In the genomic region with DNA sequence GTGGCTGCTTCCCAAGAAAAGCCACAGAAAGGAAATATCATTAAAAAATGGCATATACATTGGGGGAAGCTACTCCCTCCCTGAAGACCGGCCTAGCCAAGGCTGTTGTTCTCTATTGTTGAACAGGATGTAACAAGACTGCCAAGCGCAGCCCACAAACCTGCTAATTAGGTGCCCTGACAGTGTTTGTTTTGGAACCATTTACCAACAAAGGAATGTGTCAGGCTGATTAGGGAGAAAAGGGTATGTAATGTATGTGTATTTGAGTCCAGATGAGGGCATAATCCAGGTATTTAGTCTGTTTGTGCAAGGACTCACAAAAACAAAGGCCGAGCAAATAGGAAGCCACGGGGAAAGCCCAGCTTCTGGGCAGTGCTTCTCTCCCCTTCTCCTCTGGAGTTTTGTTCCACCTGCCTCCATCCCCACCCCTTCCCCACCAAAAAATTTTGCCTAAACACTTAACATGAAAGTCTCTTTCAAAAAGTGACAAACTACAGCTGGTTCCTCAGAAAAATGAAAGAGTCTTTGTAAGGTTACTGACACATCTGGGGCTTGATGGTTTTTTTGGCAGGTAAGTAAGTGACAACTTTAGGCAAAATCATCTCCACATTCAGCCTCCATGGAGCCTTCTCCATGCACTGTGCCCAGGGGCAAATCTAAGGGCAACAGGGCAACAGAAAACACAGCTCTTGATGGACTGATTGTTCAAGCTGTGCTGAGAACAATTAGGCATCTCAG, we compare ENCODE assay signal across 1 cellular context.
TF ChIP-seq lines count a peak whose summit lies in the region.

No MANE protein-coding gene starts in this region.

TF ChIP-seq in HepG2, 621 proteins besides CTCF, POLR2A, EP300 and RAD21 (continued from another document and continues in another):
- TF ChIP-seq ZNF513 (CRISPR knock-in tag; conservative IDR thresholded peaks at IDR 0.05) (no peak), ZNF703 (CRISPR knock-in tag; IDR thresholded peaks at IDR 0.05; ENCODE audit: borderline replicate concordance) (no peak), MYNN (CRISPR knock-in tag; IDR thresholded peaks at IDR 0.05; ENCODE audit: low read depth) (no peak), ONECUT2 (CRISPR knock-in tag; IDR thresholded peaks at IDR 0.05) (no peak; the same call in 1 of the 2 replicates), DMAP1 (CRISPR knock-in tag; IDR thresholded peaks at IDR 0.05) (no peak), STAT5B (CRISPR knock-in tag; IDR thresholded peaks at IDR 0.05) (peak; percentile 74; the same call in 1 of the 2 replicates), ZNF17 (CRISPR knock-in tag; IDR thresholded peaks at IDR 0.05) (no peak), DZIP1 (CRISPR knock-in tag; IDR thresholded peaks at IDR 0.05) (no peak), ZNF784 (CRISPR knock-in tag; IDR thresholded peaks at IDR 0.05; ENCODE audit: borderline replicate concordance) (0 out of 2 replicates have a peak, but pooled peaks have one; percentile 5), ZNF567 (CRISPR knock-in tag; IDR thresholded peaks at IDR 0.05; ENCODE audit: borderline replicate concordance) (0 out of 2 replicates have a peak, but pooled peaks have one; percentile 83), ZNF563 (CRISPR knock-in tag; IDR thresholded peaks at IDR 0.05) (no peak), ZNF7 (CRISPR knock-in tag; IDR thresholded peaks at IDR 0.05) (no peak), TEAD2 (CRISPR knock-in tag; IDR thresholded peaks at IDR 0.05) (no peak), ZNF263 (CRISPR knock-in tag; IDR thresholded peaks at IDR 0.05) (peak; percentile 58; the same call in 1 of the 2 replicates), HOMEZ (CRISPR knock-in tag; IDR thresholded peaks at IDR 0.05; ENCODE audit: low read depth) (peak; percentile 93), NKX3-1 (CRISPR knock-in tag; IDR thresholded peaks at IDR 0.05) (no peak), TOE1 (CRISPR knock-in tag; IDR thresholded peaks at IDR 0.05) (no peak), MXD4 (CRISPR knock-in tag; IDR thresholded peaks at IDR 0.05) (peak; percentile 25; the same call in 1 of the 2 replicates), HES4 (CRISPR knock-in tag; IDR thresholded peaks at IDR 0.05; ENCODE audit: borderline replicate concordance) (no peak), ZSCAN25 (CRISPR knock-in tag; IDR thresholded peaks at IDR 0.05) (peak; percentile 34; the same call in 1 of the 2 replicates), ZNF768 (CRISPR knock-in tag; IDR thresholded peaks at IDR 0.05) (no peak), MAFF (IDR thresholded peaks at IDR 0.05; ENCODE audit: low read depth, low read length) (peak; percentile 34; the same call in 1 of the 2 replicates), RNF219 (CRISPR knock-in tag; IDR thresholded peaks at IDR 0.05) (0 out of 2 replicates have a peak, but pooled peaks have one; percentile 23), CAMTA2 (CRISPR knock-in tag; IDR thresholded peaks at IDR 0.05; ENCODE audit: borderline replicate concordance) (no peak), SCMH1 (CRISPR knock-in tag; IDR thresholded peaks at IDR 0.05; ENCODE audit: borderline replicate concordance) (no peak), ZNF777 (CRISPR knock-in tag; IDR thresholded peaks at IDR 0.05) (peak; percentile 30; the same call in 1 of the 2 replicates), TBP (CRISPR knock-in tag; IDR thresholded peaks at IDR 0.05) (no peak), ZSCAN21 (CRISPR knock-in tag; IDR thresholded peaks at IDR 0.05; ENCODE audit: borderline replicate concordance) (0 out of 2 replicates have a peak, but pooled peaks have one; percentile 40), ZNF224 (CRISPR knock-in tag; IDR thresholded peaks at IDR 0.05) (no peak), IRX3 (CRISPR knock-in tag; IDR thresholded peaks at IDR 0.05; ENCODE audit: borderline replicate concordance, low read depth) (no peak), LCORL (IDR thresholded peaks at IDR 0.05) (peak; percentile 97), LCORL (CRISPR knock-in tag; IDR thresholded peaks at IDR 0.05) (peak; percentile 96), E2F5 (CRISPR knock-in tag; conservative IDR thresholded peaks at IDR 0.05) (no peak), KAT8 (CRISPR knock-in tag; IDR thresholded peaks at IDR 0.05) (peak; percentile 70), ZNF430 (CRISPR knock-in tag; IDR thresholded peaks at IDR 0.05) (no peak), KLF15 (CRISPR knock-in tag; IDR thresholded peaks at IDR 0.05; ENCODE audit: borderline replicate concordance) (no peak), SAFB2 (CRISPR knock-in tag; IDR thresholded peaks at IDR 0.05; ENCODE audit: borderline replicate concordance, low read depth) (0 out of 2 replicates have a peak, but pooled peaks have one; percentile 29), PPARG (CRISPR knock-in tag; conservative IDR thresholded peaks at IDR 0.05) (peak; percentile 89), ZNF616 (CRISPR knock-in tag; IDR thresholded peaks at IDR 0.05; ENCODE audit: low read depth) (no peak), ZBTB1 (CRISPR knock-in tag; IDR thresholded peaks at IDR 0.05; ENCODE audit: borderline replicate concordance) (no peak), ZMAT3 (CRISPR knock-in tag; conservative IDR thresholded peaks at IDR 0.05) (no peak), BHLHE40 (IDR thresholded peaks at IDR 0.05; ENCODE audit: low read length) (peak; percentile 73)
- TF ChIP-seq, protein P1, sequence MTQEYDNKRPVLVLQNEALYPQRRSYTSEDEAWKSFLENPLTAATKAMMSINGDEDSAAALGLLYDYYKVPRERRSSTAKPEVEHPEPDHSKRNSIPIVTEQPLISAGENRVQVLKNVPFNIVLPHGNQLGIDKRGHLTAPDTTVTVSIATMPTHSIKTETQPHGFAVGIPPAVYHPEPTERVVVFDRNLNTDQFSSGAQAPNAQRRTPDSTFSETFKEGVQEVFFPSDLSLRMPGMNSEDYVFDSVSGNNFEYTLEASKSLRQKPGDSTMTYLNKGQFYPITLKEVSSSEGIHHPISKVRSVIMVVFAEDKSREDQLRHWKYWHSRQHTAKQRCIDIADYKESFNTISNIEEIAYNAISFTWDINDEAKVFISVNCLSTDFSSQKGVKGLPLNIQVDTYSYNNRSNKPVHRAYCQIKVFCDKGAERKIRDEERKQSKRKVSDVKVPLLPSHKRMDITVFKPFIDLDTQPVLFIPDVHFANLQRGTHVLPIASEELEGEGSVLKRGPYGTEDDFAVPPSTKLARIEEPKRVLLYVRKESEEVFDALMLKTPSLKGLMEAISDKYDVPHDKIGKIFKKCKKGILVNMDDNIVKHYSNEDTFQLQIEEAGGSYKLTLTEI (CRISPR knock-in tag; conservative IDR thresholded peaks at IDR 0.05), result no peak
- TF ChIP-seq, protein P2, sequence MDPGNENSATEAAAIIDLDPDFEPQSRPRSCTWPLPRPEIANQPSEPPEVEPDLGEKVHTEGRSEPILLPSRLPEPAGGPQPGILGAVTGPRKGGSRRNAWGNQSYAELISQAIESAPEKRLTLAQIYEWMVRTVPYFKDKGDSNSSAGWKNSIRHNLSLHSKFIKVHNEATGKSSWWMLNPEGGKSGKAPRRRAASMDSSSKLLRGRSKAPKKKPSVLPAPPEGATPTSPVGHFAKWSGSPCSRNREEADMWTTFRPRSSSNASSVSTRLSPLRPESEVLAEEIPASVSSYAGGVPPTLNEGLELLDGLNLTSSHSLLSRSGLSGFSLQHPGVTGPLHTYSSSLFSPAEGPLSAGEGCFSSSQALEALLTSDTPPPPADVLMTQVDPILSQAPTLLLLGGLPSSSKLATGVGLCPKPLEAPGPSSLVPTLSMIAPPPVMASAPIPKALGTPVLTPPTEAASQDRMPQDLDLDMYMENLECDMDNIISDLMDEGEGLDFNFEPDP (CRISPR knock-in tag; conservative IDR thresholded peaks at IDR 0.05), result no peak
- TF ChIP-seq, protein P3, sequence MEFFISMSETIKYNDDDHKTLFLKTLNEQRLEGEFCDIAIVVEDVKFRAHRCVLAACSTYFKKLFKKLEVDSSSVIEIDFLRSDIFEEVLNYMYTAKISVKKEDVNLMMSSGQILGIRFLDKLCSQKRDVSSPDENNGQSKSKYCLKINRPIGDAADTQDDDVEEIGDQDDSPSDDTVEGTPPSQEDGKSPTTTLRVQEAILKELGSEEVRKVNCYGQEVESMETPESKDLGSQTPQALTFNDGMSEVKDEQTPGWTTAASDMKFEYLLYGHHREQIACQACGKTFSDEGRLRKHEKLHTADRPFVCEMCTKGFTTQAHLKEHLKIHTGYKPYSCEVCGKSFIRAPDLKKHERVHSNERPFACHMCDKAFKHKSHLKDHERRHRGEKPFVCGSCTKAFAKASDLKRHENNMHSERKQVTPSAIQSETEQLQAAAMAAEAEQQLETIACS (CRISPR knock-in tag; IDR thresholded peaks at IDR 0.05), result no peak
- TF ChIP-seq, protein P4, sequence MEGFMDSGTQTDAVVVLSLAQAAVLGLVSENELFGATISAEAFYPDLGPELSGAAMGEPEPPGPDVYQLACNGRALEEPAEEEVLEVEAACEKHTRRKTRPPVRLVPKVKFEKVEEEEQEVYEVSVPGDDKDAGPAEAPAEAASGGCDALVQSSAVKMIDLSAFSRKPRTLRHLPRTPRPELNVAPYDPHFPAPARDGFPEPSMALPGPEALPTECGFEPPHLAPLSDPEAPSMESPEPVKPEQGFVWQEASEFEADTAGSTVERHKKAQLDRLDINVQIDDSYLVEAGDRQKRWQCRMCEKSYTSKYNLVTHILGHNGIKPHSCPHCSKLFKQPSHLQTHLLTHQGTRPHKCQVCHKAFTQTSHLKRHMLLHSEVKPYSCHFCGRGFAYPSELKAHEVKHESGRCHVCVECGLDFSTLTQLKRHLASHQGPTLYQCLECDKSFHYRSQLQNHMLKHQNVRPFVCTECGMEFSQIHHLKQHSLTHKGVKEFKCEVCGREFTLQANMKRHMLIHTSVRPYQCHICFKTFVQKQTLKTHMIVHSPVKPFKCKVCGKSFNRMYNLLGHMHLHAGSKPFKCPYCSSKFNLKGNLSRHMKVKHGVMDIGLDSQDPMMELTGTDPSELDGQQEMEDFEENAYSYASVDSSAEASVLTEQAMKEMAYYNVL (CRISPR knock-in tag; IDR thresholded peaks at IDR 0.05; ENCODE audit: borderline replicate concordance), result peak; percentile 74
